Comparison of ENCODE assay signal across 15 cellular contexts in the genomic region with DNA sequence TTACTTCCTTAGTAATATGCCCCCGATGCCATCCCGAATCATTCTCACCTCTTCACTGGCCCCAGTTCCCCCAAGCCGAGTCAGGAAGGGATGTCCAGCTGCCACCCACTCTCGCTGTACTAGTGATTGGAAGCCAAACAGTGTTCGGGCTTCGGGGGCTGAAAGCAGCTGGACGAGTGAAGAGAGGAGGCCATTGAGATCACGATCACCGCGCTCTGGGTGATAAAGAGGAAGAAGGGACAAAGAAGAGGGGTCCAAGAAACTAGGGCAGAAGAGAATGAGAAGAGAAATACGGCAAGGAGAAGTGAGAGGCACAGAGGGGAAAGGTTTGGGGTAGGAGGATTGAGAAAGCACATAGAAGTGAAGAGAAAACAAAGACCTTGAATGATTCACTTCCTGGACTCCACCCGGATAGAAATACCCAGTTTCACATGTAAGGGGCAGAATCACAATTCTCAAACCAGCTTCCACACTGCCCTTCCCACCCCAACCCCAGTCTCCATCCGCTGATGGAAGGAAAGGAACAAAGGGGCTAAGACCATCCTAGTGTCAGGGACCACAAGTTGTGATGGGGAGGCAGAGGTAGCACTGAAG. TPM values are rescaled to one million over a fixed set of nuclear protein-coding genes. Genes with fewer than 3 reads are reported as not detected.
DNase-seq lines count a peak whose midpoint lies in the region; ATAC-seq, FAIRE-seq and TF ChIP-seq lines count a peak whose summit lies in the region.
"Had no signal": no experiment of that assay in that cellular context is flagged by ENCODE, and none has a peak within 500 bp of the region (broad histone marks: within the 10 kb centered on the region; RNA-seq: fewer than 3 reads in every experiment).

No MANE protein-coding gene starts in this region.

- CTCF ChIA-PET in activated CD8-positive, alpha-beta memory T cell treated with anti-CD3 and anti-CD28 coated beads, Interleukin-2, amount 10 ng/mL, durations not matched to agents 7 days and 5 days (lab: Charles Lee) = no interaction called here
- CTCF ChIA-PET in K562 (lab: Yijun Ruan, JAX; ENCODE audit: low intra/inter-chr PET ratio) = no interaction called here

- no peaks in the 10 kb centered on the region for H3K27me3 Mint-ChIP-seq in activated CD8-positive, alpha-beta memory T cell treated with anti-CD3 and anti-CD28 coated beads, Interleukin-2, amount 10 ng/mL, durations not matched to agents 7 days and 5 days
- H3K27me3 Mint-ChIP-seq in neural progenitor cell (ENCODE audit: insufficient read depth, low read depth) = peaks cover 3% of the 10 kb centered on the region

- WGBS in K562 (ENCODE audit: insufficient coverage, low coverage, missing lambda C conversion rate) = 59% methylated on average over 13 of the region's 13 CpGs
- 86 to 90% methylated on average over 13 of the region's 13 CpGs for WGBS in testis, 2 donors

- H3K4me1 ChIP-seq in K562 (replicated peaks in 1 of 2; ENCODE audit: control insufficient read depth in 2 of 2, insufficient read depth in 2 of 2, low read length in 2 of 2) (peaks cover 13 to 25% of the 10 kb centered on the region in 2 experiments), neural progenitor cell (peaks cover 12% of the 10 kb centered on the region), testis (peaks cover 33% of the 10 kb centered on the region)

- H3K79me2 ChIP-seq in K562 (ENCODE audit: control insufficient read depth, insufficient read depth, low read length) (peaks cover 19% of the 10 kb centered on the region), neural progenitor cell (ENCODE audit: low read depth) (peaks cover 13% of the 10 kb centered on the region)

- H3K9ac ChIP-seq in K562 (ENCODE audit: insufficient read depth in 1 of 2, low read depth in 2 of 2, low read length in 2 of 2) (peak overlapping the region in 1 of 2 experiments; percentile 65; a peak in 1 of 4 replicates), neural progenitor cell (no peak overlapping the region)

- TF ChIP-seq RAD21 in K562 (CRISPR knock-in tag; conservative IDR thresholded peaks at IDR 0.05 in 1 of 2, IDR thresholded peaks at IDR 0.05 in 1 of 2) = no peak

- peak overlapping the region; percentile 12 for H3K27ac Mint-ChIP-seq in activated CD8-positive, alpha-beta memory T cell treated with anti-CD3 and anti-CD28 coated beads, Interleukin-2, amount 10 ng/mL, durations not matched to agents 7 days and 5 days
- H3K27ac Mint-ChIP-seq in neural progenitor cell = peak overlapping the region; percentile 48

- no peaks in the 10 kb centered on the region for H3K27me3 ChIP-seq in K562 (ENCODE audit: control insufficient read depth in 2 of 2, insufficient read depth in 2 of 2, low read length in 2 of 2)
- H3K27me3 ChIP-seq in neural progenitor cell = no peaks in the 10 kb centered on the region
- H3K27me3 ChIP-seq in testis = no peaks in the 10 kb centered on the region
- H3K27me3 ChIP-seq: MG63 had no signal

- no peaks in the 10 kb centered on the region for H3K9me3 Mint-ChIP-seq in activated CD8-positive, alpha-beta memory T cell treated with anti-CD3 and anti-CD28 coated beads, Interleukin-2, amount 10 ng/mL, durations not matched to agents 7 days and 5 days (ENCODE audit: low read depth)
- H3K9me3 Mint-ChIP-seq in neural progenitor cell = no peaks in the 10 kb centered on the region
- H3K9me3 Mint-ChIP-seq: central memory CD8-positive, alpha-beta T cell; mesothelial cell of epicardium had no signal

- TF ChIP-seq CTCF in K562 (IDR thresholded peaks at IDR 0.05 in 2 of 3, conservative IDR thresholded peaks at IDR 0.05 in 1 of 3; ENCODE audit: insufficient read depth in 2 of 3, low read depth in 1 of 3, low read length in 3 of 3) (no peak), neural progenitor cell (IDR thresholded peaks at IDR 0.05) (no peak), testis (IDR thresholded peaks at IDR 0.05) (no peak)

- no peak for TF ChIP-seq EP300 in K562 (IDR thresholded peaks at IDR 0.05; ENCODE audit: low read length)

- H3F3A ChIP-seq in neural progenitor cell (ENCODE audit: low read depth) = peaks cover 8% of the 10 kb centered on the region

- no peak overlapping the region for H3K4me3 ChIP-seq in K562
- no peak overlapping the region for H3K4me3 ChIP-seq in neural progenitor cell
- no peak overlapping the region for H3K4me3 ChIP-seq in testis
- H3K4me3 ChIP-seq: MG63, prostate gland had no signal

- BruUV-seq in K562 (replicated peaks; lab: Mats Ljungman, UMichigan) = no TSS peak

- in situ Hi-C loops in K562 (cut with MboI) = no loop called here

- TF ChIP-seq POLR2A in K562 (conservative IDR thresholded peaks at IDR 0.05) (no peak), testis (IDR thresholded peaks at IDR 0.05) (no peak)

- no peak overlapping the region for H3K4me3 Mint-ChIP-seq in activated CD8-positive, alpha-beta memory T cell treated with anti-CD3 and anti-CD28 coated beads, Interleukin-2, amount 10 ng/mL, durations not matched to agents 7 days and 5 days
- H3K4me3 Mint-ChIP-seq in neural progenitor cell = no peak overlapping the region
- H3K4me3 Mint-ChIP-seq: central memory CD8-positive, alpha-beta T cell; mesothelial cell of epicardium had no signal

- H3K9me3 ChIP-seq in K562 (replicated peaks; ENCODE audit: control insufficient read depth, insufficient read depth, low read depth, low read length) = no peaks in the 10 kb centered on the region
- H3K9me3 ChIP-seq in neural progenitor cell (ENCODE audit: low read depth) = no peaks in the 10 kb centered on the region
- no peaks in the 10 kb centered on the region for H3K9me3 ChIP-seq in testis
- H3K9me3 ChIP-seq: MG63, prostate gland had no signal

- no peak for FAIRE-seq in K562 (lab: Jason Lieb, UNC)
- FAIRE-seq: GM19239, H1 had no signal

- H3K36me3 ChIP-seq in K562 (ENCODE audit: control insufficient read depth, insufficient read depth, low read length) (peaks cover 6% of the 10 kb centered on the region), neural progenitor cell (no peaks in the 10 kb centered on the region), testis (ENCODE audit: low read depth, missing control alignments) (no peaks in the 10 kb centered on the region)
- H3K36me3 ChIP-seq: prostate gland had no signal

- POLR2A ChIA-PET in K562 (lab: Yijun Ruan, JAX) = interaction anchor here (0.6 to 1.1 kb wide), 2 partner anchors 44 to 114 kb away, joined by 3 to 5 read pairs; no protein-coding TSS in a partner anchor

- H3K4me2 ChIP-seq in K562 (ENCODE audit: insufficient read depth, low read length) (no peak overlapping the region), neural progenitor cell (no peak overlapping the region)

- peaks cover 8% of the 10 kb centered on the region for H3K36me3 Mint-ChIP-seq in activated CD8-positive, alpha-beta memory T cell treated with anti-CD3 and anti-CD28 coated beads, Interleukin-2, amount 10 ng/mL, durations not matched to agents 7 days and 5 days
- peaks cover 9% of the 10 kb centered on the region for H3K36me3 Mint-ChIP-seq in neural progenitor cell

- H3K27ac ChIP-seq in K562 (ENCODE audit: extremely low read depth, low read depth, low read length) (no peak overlapping the region), neural progenitor cell (no peak overlapping the region), testis (no peak overlapping the region)

- peaks cover 38% of the 10 kb centered on the region for H3K4me1 Mint-ChIP-seq in activated CD8-positive, alpha-beta memory T cell treated with anti-CD3 and anti-CD28 coated beads, Interleukin-2, amount 10 ng/mL, durations not matched to agents 7 days and 5 days
- peaks cover 23% of the 10 kb centered on the region for H3K4me1 Mint-ChIP-seq in neural progenitor cell

- intact Hi-C loops in K562 (cut with micrococcal nuclease) (no loop called here), testis (cut with DNase I; ENCODE audit: low total_unique reads) (no loop called here)

- H4K20me1 ChIP-seq in K562 (replicated peaks; ENCODE audit: control insufficient read depth, insufficient read depth, low read length) = no peaks in the 10 kb centered on the region
- peaks cover 11% of the 10 kb centered on the region for H4K20me1 ChIP-seq in neural progenitor cell (ENCODE audit: low read depth)

- H2AFZ ChIP-seq in K562 (ENCODE audit: low read depth, low read length) (peak overlapping the region; percentile 38), neural progenitor cell (replicated peaks) (no peak overlapping the region)

- no peak for DNase-seq in activated CD8-positive, alpha-beta memory T cell treated with anti-CD3 and anti-CD28 coated beads, Interleukin-2, amount 10 ng/mL, durations not matched to agents 7 days and 5 days
- no peak for DNase-seq in activated CD8-positive, alpha-beta memory T cell treated with anti-CD3 and anti-CD28 coated beads for 24 hours
- peak; percentile 68 to 78 for DNase-seq in NOMO-1 (lab: John Stamatoyannopoulos, UW; ENCODE audit: unreplicated experiment in 2 of 2)
- DNase-seq in K562 (ENCODE audit: extremely low read depth in 1 of 4, low spot score in 3 of 4) = no peak
- DNase-seq in neural progenitor cell (ENCODE audit: low spot score) = no peak
- no peak for DNase-seq in activated naive CD4-positive, alpha-beta T cell treated with Interleukin-2 at 50 U/mL for 16 hours
- no peak for DNase-seq in cortex of kidney (lab: John Stamatoyannopoulos, UW)
- DNase-seq in testis = no peak
- DNase-seq: DND-41, MG63 had no signal

- no peaks in the 10 kb centered on the region for H3K9me1 ChIP-seq in K562 (ENCODE audit: control insufficient read depth, insufficient read depth, low read length)

- no peak for ATAC-seq in activated CD8-positive, alpha-beta memory T cell treated with anti-CD3 and anti-CD28 coated beads, Interleukin-2, amount 10 ng/mL, durations not matched to agents 7 days and 5 days
- ATAC-seq in K562 = no peak

RNA-seq across cellular contexts. Expression of a gene that starts 3.7 kb away (rescaled TPM):
- total RNA-seq in activated CD8-positive, alpha-beta memory T cell treated with anti-CD3 and anti-CD28 coated beads, Interleukin-2, amount 10 ng/mL, durations not matched to agents 7 days and 5 days = 100 to 1,000 TPM in 1 of 2 experiments, 10 to 100 TPM in 1; 79.4 to 109 TPM
- 36.8 and 50.0 TPM in 2 replicates for total RNA-seq in K562 (2011; cell fraction: chromatin; rRNA removed; ENCODE audit: low replicate concordance)
- 22.8 and 30.1 TPM in 2 replicates for total RNA-seq in K562 (2011; cell fraction: nucleolus; rRNA removed)
- total RNA-seq in K562 (2011; cell fraction: nucleoplasm; rRNA removed) = 21.9 and 22.2 TPM in 2 replicates
- total RNA-seq in K562 (2014; rRNA removed) (11.0 and 13.0 TPM in 2 replicates), K562 (2014; rRNA removed; fragmentation: Illumina TruSeq; extraction: Trizol) (28.2 and 28.4 TPM in 2 replicates), K562 (2015; rRNA removed; fragmentation: Illumina TruSeq; extraction: Trizol) (30.0 and 31.3 TPM in 2 replicates), K562 (2021) (78.5 and 87.1 TPM in 2 replicates), neural progenitor cell (ENCODE audit: low replicate concordance) (26.1 and 26.4 TPM in 2 replicates), testis (10 to 100 TPM; 30.2 to 32.1 TPM)
- polyA plus RNA-seq in K562 (2011; rRNA removed) (18.1 and 33.3 TPM in 2 replicates), K562 (2014; fragmentation: Illumina TruSeq; extraction: Trizol) (88.0 and 101 TPM in 2 replicates), K562 (2014; fragmentation: Nextera tagmentation; extraction: Ambion mirVana) (1 to 10 TPM; 3.0 to 8.3 TPM), K562 (2014; rRNA removed) (22.8 and 26.1 TPM in 2 replicates), testis (ENCODE audit: insufficient read depth, low read depth, low replicate concordance) (121 TPM)
- 20.3 and 35.8 TPM in 2 replicates for polyA plus RNA-seq in K562 (2011; cell fraction: cytosol; rRNA removed)
- polyA plus RNA-seq in K562 (2011; cell fraction: nucleus; rRNA removed) = 21.9 and 25.6 TPM in 2 replicates
- polyA plus RNA-seq in K562 (2012) = 62.3 and 73.0 TPM in 2 replicates
- polyA minus RNA-seq in K562 (2011; rRNA and poly(A)+ RNA removed) = 25.2 and 30.7 TPM in 2 replicates
- 22.9 and 35.8 TPM in 2 replicates for polyA minus RNA-seq in K562 (2011; cell fraction: cytosol; rRNA and poly(A)+ RNA removed)
- polyA minus RNA-seq in K562 (2011; cell fraction: nucleus; rRNA and poly(A)+ RNA removed) = 15.2 and 21.9 TPM in 2 replicates

RNA-seq across cellular contexts. Expression of a gene that starts 5.4 kb away (rescaled TPM):
- 1 to 10 TPM; 2.0 to 2.9 TPM for total RNA-seq in activated CD8-positive, alpha-beta memory T cell treated with anti-CD3 and anti-CD28 coated beads, Interleukin-2, amount 10 ng/mL, durations not matched to agents 7 days and 5 days
- 9.3 and 16.8 TPM in 2 replicates for total RNA-seq in K562 (2011; cell fraction: chromatin; rRNA removed; ENCODE audit: low replicate concordance)
- 6.4 and 6.7 TPM in 2 replicates for total RNA-seq in K562 (2011; cell fraction: nucleolus; rRNA removed)
- total RNA-seq in K562 (2011; cell fraction: nucleoplasm; rRNA removed) = 7.7 and 8.3 TPM in 2 replicates
- total RNA-seq in K562 (2014; rRNA removed) = 0.09 and 0.53 TPM in 2 replicates
- 0.38 and 0.51 TPM in 2 replicates for total RNA-seq in K562 (2014; rRNA removed; fragmentation: Illumina TruSeq; extraction: Trizol)
- 0.38 and 0.40 TPM in 2 replicates for total RNA-seq in K562 (2015; rRNA removed; fragmentation: Illumina TruSeq; extraction: Trizol)
- total RNA-seq in K562 (2021) = 0.56 and 1.3 TPM in 2 replicates
- polyA plus RNA-seq in K562 (2011; rRNA removed) = 1.6 and 1.8 TPM in 2 replicates
- polyA plus RNA-seq in K562 (2011; cell fraction: cytosol; rRNA removed) = 1.3 and 2.3 TPM in 2 replicates
- 12.2 and 13.9 TPM in 2 replicates for polyA plus RNA-seq in K562 (2011; cell fraction: nucleus; rRNA removed)
- polyA plus RNA-seq in K562 (2012) = 0.74 and 1.2 TPM in 2 replicates
- polyA plus RNA-seq in K562 (2014; fragmentation: Illumina TruSeq; extraction: Trizol) = 0.73 and 0.76 TPM in 2 replicates
- polyA plus RNA-seq in K562 (2014; fragmentation: Nextera tagmentation; extraction: Ambion mirVana) = under 1 TPM; 0.34 to 0.45 TPM
- polyA plus RNA-seq in K562 (2014; rRNA removed) = 0.60 and 1.0 TPM in 2 replicates
- 0.96 and 1.8 TPM in 2 replicates for polyA minus RNA-seq in K562 (2011; rRNA and poly(A)+ RNA removed)
- 1.1 TPM in 1 of 2 replicates, not detected in the other for polyA minus RNA-seq in K562 (2011; cell fraction: cytosol; rRNA and poly(A)+ RNA removed)
- polyA minus RNA-seq in K562 (2011; cell fraction: nucleus; rRNA and poly(A)+ RNA removed) = 3.4 and 3.6 TPM in 2 replicates
- 3.8 and 11.3 TPM in 2 replicates for total RNA-seq in neural progenitor cell (ENCODE audit: low replicate concordance)
- total RNA-seq in testis = 10 to 100 TPM; 39.8 to 50.4 TPM
- 20.5 TPM for polyA plus RNA-seq in testis (ENCODE audit: insufficient read depth, low read depth, low replicate concordance)

RNA-seq across cellular contexts. Expression of a gene that starts 13.7 kb away (rescaled TPM):
- 10 to 100 TPM; 15.8 to 17.1 TPM for total RNA-seq in activated CD8-positive, alpha-beta memory T cell treated with anti-CD3 and anti-CD28 coated beads, Interleukin-2, amount 10 ng/mL, durations not matched to agents 7 days and 5 days
- total RNA-seq in K562 (2011; cell fraction: chromatin; rRNA removed; ENCODE audit: low replicate concordance) = 0.56 and 0.58 TPM in 2 replicates
- total RNA-seq in K562 (2011; cell fraction: nucleolus; rRNA removed) = 0.33 and 0.53 TPM in 2 replicates
- 0.46 and 0.51 TPM in 2 replicates for total RNA-seq in K562 (2011; cell fraction: nucleoplasm; rRNA removed)
- total RNA-seq in K562 (2014; rRNA removed) (0.08 and 0.09 TPM in 2 replicates), K562 (2014; rRNA removed; fragmentation: Illumina TruSeq; extraction: Trizol) (0.06 and 0.11 TPM in 2 replicates), K562 (2015; rRNA removed; fragmentation: Illumina TruSeq; extraction: Trizol) (0.04 and 0.07 TPM in 2 replicates), K562 (2021) (0.20 and 0.22 TPM in 2 replicates), neural progenitor cell (ENCODE audit: low replicate concordance) (31.6 and 47.1 TPM in 2 replicates), testis (1 to 10 TPM; 1.4 to 1.7 TPM)
- polyA plus RNA-seq in K562 (2011; rRNA removed) (0.12 and 0.14 TPM in 2 replicates), K562 (2014; fragmentation: Illumina TruSeq; extraction: Trizol) (0.10 and 0.30 TPM in 2 replicates), K562 (2014; fragmentation: Nextera tagmentation; extraction: Ambion mirVana) (under 1 TPM in 1 of 2 experiments, not detected in 1; 0.10 TPM), K562 (2014; rRNA removed) (0.16 and 0.20 TPM in 2 replicates), testis (ENCODE audit: insufficient read depth, low read depth, low replicate concordance) (2.3 TPM)
- 0.12 and 0.25 TPM in 2 replicates for polyA plus RNA-seq in K562 (2011; cell fraction: cytosol; rRNA removed)
- polyA plus RNA-seq in K562 (2011; cell fraction: nucleus; rRNA removed) = 0.31 TPM in 2 replicates
- 0.18 and 0.30 TPM in 2 replicates for polyA plus RNA-seq in K562 (2012)
- polyA minus RNA-seq in K562 (2011; rRNA and poly(A)+ RNA removed) = 0.07 and 0.15 TPM in 2 replicates
- polyA minus RNA-seq in K562 (2011; cell fraction: cytosol; rRNA and poly(A)+ RNA removed) = not detected in 2 replicates
- polyA minus RNA-seq in K562 (2011; cell fraction: nucleus; rRNA and poly(A)+ RNA removed) = 0.11 and 0.13 TPM in 2 replicates

RNA-seq across cellular contexts. Expression of a gene that starts 31.9 kb away (rescaled TPM):
- 10 to 100 TPM; 24.4 to 28.6 TPM for total RNA-seq in activated CD8-positive, alpha-beta memory T cell treated with anti-CD3 and anti-CD28 coated beads, Interleukin-2, amount 10 ng/mL, durations not matched to agents 7 days and 5 days
- total RNA-seq in K562 (2011; cell fraction: chromatin; rRNA removed; ENCODE audit: low replicate concordance) = 0.72 and 1.8 TPM in 2 replicates
- total RNA-seq in K562 (2011; cell fraction: nucleolus; rRNA removed) = 1.3 and 1.7 TPM in 2 replicates
- 2.4 and 2.7 TPM in 2 replicates for total RNA-seq in K562 (2011; cell fraction: nucleoplasm; rRNA removed)
- 0.18 and 0.53 TPM in 2 replicates for total RNA-seq in K562 (2014; rRNA removed)
- total RNA-seq in K562 (2014; rRNA removed; fragmentation: Illumina TruSeq; extraction: Trizol) = 0.58 and 1.4 TPM in 2 replicates
- total RNA-seq in K562 (2015; rRNA removed; fragmentation: Illumina TruSeq; extraction: Trizol) = 0.19 and 0.40 TPM in 2 replicates
- 0.76 and 0.82 TPM in 2 replicates for total RNA-seq in K562 (2021)
- 0.28 and 0.42 TPM in 2 replicates for polyA plus RNA-seq in K562 (2011; rRNA removed)
- 0.24 and 0.46 TPM in 2 replicates for polyA plus RNA-seq in K562 (2011; cell fraction: cytosol; rRNA removed)
- 1.7 and 2.6 TPM in 2 replicates for polyA plus RNA-seq in K562 (2011; cell fraction: nucleus; rRNA removed)
- polyA plus RNA-seq in K562 (2012) = 0.14 and 0.24 TPM in 2 replicates
- polyA plus RNA-seq in K562 (2014; fragmentation: Illumina TruSeq; extraction: Trizol) = 0.18 TPM in 1 of 2 replicates, not detected in the other
- polyA plus RNA-seq in K562 (2014; fragmentation: Nextera tagmentation; extraction: Ambion mirVana) = not detected
- 0.43 and 1.2 TPM in 2 replicates for polyA plus RNA-seq in K562 (2014; rRNA removed)
- 0.21 TPM in 1 of 2 replicates, not detected in the other for polyA minus RNA-seq in K562 (2011; rRNA and poly(A)+ RNA removed)
- polyA minus RNA-seq in K562 (2011; cell fraction: cytosol; rRNA and poly(A)+ RNA removed) = not detected in 2 replicates
- 0.67 and 1.4 TPM in 2 replicates for polyA minus RNA-seq in K562 (2011; cell fraction: nucleus; rRNA and poly(A)+ RNA removed)
- 2.4 and 13.7 TPM in 2 replicates for total RNA-seq in neural progenitor cell (ENCODE audit: low replicate concordance)
- total RNA-seq in testis = 10 to 100 TPM; 30.6 to 33.5 TPM
- polyA plus RNA-seq in testis (ENCODE audit: insufficient read depth, low read depth, low replicate concordance) = 16.7 TPM

Comparison
In these comparisons a context has a peak if more than half of its experiments do, and no peak if none do; other contexts are left out.
1. DNase-seq: peak in NOMO-1 (2 of 2); none in activated CD8-positive, alpha-beta memory T cell treated with anti-CD3 and anti-CD28 coated beads, Interleukin-2, amount 10 ng/mL, durations not matched to agents 7 days and 5 days (single experiment), activated CD8-positive, alpha-beta memory T cell treated with anti-CD3 and anti-CD28 coated beads for 24 hours (single experiment), K562 (0 of 4), neural progenitor cell (single experiment), activated naive CD4-positive, alpha-beta T cell treated with Interleukin-2 at 50 U/mL for 16 hours (single experiment), cortex of kidney (single experiment) and testis (single experiment).
2. RNA of a gene that starts 13.7 kb away (total RNA-seq): 31.6 to 47.1 TPM in neural progenitor cell and 15.8 to 17.1 TPM in activated CD8-positive, alpha-beta memory T cell treated with anti-CD3 and anti-CD28 coated beads, Interleukin-2, amount 10 ng/mL, durations not matched to agents 7 days and 5 days; 1.4 to 1.7 TPM in testis and 0.04 to 0.58 TPM in K562; every median in the first group is over 4 times any median in the second.